In the genomic region with DNA sequence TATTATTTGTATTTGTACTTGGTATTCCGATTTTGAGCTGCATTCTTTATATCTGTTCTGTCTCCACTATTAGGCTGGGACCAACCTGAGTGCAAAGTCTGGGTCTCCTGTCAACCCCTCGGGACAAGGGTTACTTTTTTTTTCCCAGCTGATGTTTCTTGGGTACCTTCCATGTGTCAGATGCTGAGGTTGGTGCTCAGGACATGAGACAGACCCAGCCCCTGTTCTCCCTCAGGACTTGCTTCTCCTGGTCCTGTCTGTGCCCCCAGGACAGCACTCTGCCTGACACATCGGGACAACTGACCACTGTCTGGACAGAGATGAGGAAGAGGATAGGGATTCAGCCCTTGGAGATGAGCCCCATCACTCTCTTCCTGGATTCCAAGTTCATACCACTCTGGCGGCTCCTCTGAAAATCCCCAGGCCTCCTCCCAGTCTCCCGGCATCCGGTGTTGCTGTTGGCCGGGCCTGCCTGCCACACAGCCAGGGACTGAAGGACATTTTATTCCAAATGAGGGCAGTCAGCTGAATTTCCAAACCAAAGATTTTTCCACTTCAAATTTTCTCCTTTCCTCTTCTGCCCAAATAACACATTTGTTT, we compare ENCODE assay signal across 14 cellular contexts. TPM values are rescaled to one million over a fixed set of nuclear protein-coding genes. Genes with fewer than 3 reads are reported as not detected.
DNase-seq lines count a peak whose midpoint lies in the region; ATAC-seq and TF ChIP-seq lines count a peak whose summit lies in the region.
"Had no signal": no experiment of that assay in that cellular context is flagged by ENCODE, and none has a peak within 500 bp of the region (broad histone marks: within the 10 kb centered on the region; RNA-seq: fewer than 3 reads in every experiment).

No MANE protein-coding gene starts in this region.

- H3K27ac ChIP-seq in left ventricle myocardium inferior (replicated peaks) (peak overlapping the region; percentile 80), ovary (peak overlapping the region; percentile 43 to 79), urinary bladder (ENCODE audit: low read depth) (peak overlapping the region; percentile 14)

- no peaks in the 10 kb centered on the region for H3K27me3 Mint-ChIP-seq in chondrocyte (ENCODE audit: low read depth)
- H3K27me3 Mint-ChIP-seq in effector memory CD8-positive, alpha-beta T cell = peaks cover 71 to 89% of the 10 kb centered on the region in 2 donors

- peaks cover 65% of the 10 kb centered on the region for H3K4me1 Mint-ChIP-seq in chondrocyte (ENCODE audit: low read depth)
- no peaks in the 10 kb centered on the region for H3K4me1 Mint-ChIP-seq in effector memory CD8-positive, alpha-beta T cell (ENCODE audit: low read depth in 2 of 2)

- H3K4me1 ChIP-seq in left ventricle myocardium inferior (peaks cover 68% of the 10 kb centered on the region), ovary (ENCODE audit: insufficient read depth) (peaks cover 32% of the 10 kb centered on the region), urinary bladder (ENCODE audit: insufficient read depth) (no peaks in the 10 kb centered on the region)

- no peak for TF ChIP-seq EP300 in ovary (IDR thresholded peaks at IDR 0.05)

- H3K9me3 ChIP-seq in left ventricle myocardium inferior (replicated peaks) (no peaks in the 10 kb centered on the region), ovary (no peaks in the 10 kb centered on the region)

- intact Hi-C loops in left ventricle myocardium inferior (cut with micrococcal nuclease) (no loop called here), ovary (cut with DNase I) (no loop called here)

- WGBS in ovary, 3 donors = 23 to 31% (median 25%) methylated on average over 7 of the region's 7 CpGs
- WGBS in urinary bladder = 30% methylated on average over 7 of the region's 7 CpGs

- H3K36me3 ChIP-seq in left ventricle myocardium inferior (no peaks in the 10 kb centered on the region), ovary (no peaks in the 10 kb centered on the region), urinary bladder (ENCODE audit: insufficient read depth) (no peaks in the 10 kb centered on the region)

- peak overlapping the region; percentile 91 for H3K27ac Mint-ChIP-seq in chondrocyte (ENCODE audit: unreplicated experiment)
- no peak overlapping the region for H3K27ac Mint-ChIP-seq in effector memory CD8-positive, alpha-beta T cell
- H3K27ac Mint-ChIP-seq: activated naive CD8-positive, alpha-beta T cell; CD4-positive, alpha-beta T cell; progenitor cell of endocrine pancreas had no signal

- H3K36me3 Mint-ChIP-seq in chondrocyte (ENCODE audit: low read depth) = peaks cover 2% of the 10 kb centered on the region
- H3K36me3 Mint-ChIP-seq in effector memory CD8-positive, alpha-beta T cell (ENCODE audit: insufficient read depth) = no peaks in the 10 kb centered on the region

- H3K4me3 ChIP-seq in left ventricle myocardium inferior (no peak overlapping the region), ovary (no peak overlapping the region), urinary bladder (ENCODE audit: low read depth, low read length) (no peak overlapping the region)

- TF ChIP-seq POLR2A in ovary (IDR thresholded peaks at IDR 0.05) = no peak

- H3K27me3 ChIP-seq in left ventricle myocardium inferior (ENCODE audit: low read depth) (no peaks in the 10 kb centered on the region), ovary (no peaks in the 10 kb centered on the region)

- no peak overlapping the region for H3K4me3 Mint-ChIP-seq in chondrocyte (ENCODE audit: unreplicated experiment)
- H3K4me3 Mint-ChIP-seq in effector memory CD8-positive, alpha-beta T cell = no peak overlapping the region
- H3K4me3 Mint-ChIP-seq: activated naive CD8-positive, alpha-beta T cell; CD4-positive, alpha-beta T cell had no signal

- no peaks in the 10 kb centered on the region for H3K9me3 Mint-ChIP-seq in chondrocyte (ENCODE audit: low read depth)
- no peaks in the 10 kb centered on the region for H3K9me3 Mint-ChIP-seq in effector memory CD8-positive, alpha-beta T cell
- H3K9me3 Mint-ChIP-seq: CD4-positive, alpha-beta T cell had no signal

- DNase-seq in chondrocyte (ENCODE audit: low spot score) (no peak), left ventricle myocardium inferior (peak; percentile 71), ovary (peak; percentile 52 to 70 (median 66)), NOMO-1 treated with DMSO at 0.1 percent for 48 hours (lab: John Stamatoyannopoulos, UW; ENCODE audit: unreplicated experiment) (no peak)
- no peak for DNase-seq in effector memory CD8-positive, alpha-beta T cell
- DNase-seq: CD4-positive, alpha-beta T cell; cortex of kidney; mesendoderm; NCI-H1930 had no signal

- ATAC-seq in effector memory CD8-positive, alpha-beta T cell (replicated peaks) = no peak
- ATAC-seq in HG03432 (IDR thresholded peaks at IDR 0.05; ENCODE audit: unreplicated experiment) (no peak), HG03095 (IDR thresholded peaks at IDR 0.05; ENCODE audit: unreplicated experiment) (no peak)

- TF ChIP-seq CTCF in chondrocyte (IDR thresholded peaks at IDR 0.05) = no peak
- no peak for TF ChIP-seq CTCF in left ventricle myocardium inferior (IDR thresholded peaks at IDR 0.05; ENCODE audit: borderline replicate concordance)
- no peak for TF ChIP-seq CTCF in ovary (IDR thresholded peaks at IDR 0.05)

RNA-seq across cellular contexts. Expression of a gene that starts 55.6 kb away (rescaled TPM):
- total RNA-seq in chondrocyte = 0.47 to 0.92 TPM (median 0.85 TPM) in 3 replicates
- 11.2 TPM for total RNA-seq in left ventricle myocardium inferior
- 100 to 1,000 TPM; 110 to 158 (median 137) TPM for total RNA-seq in ovary
- 100 to 1,000 TPM; 116 to 175 TPM for polyA plus RNA-seq in ovary
- 68.4 TPM for total RNA-seq in urinary bladder
- 46.0 TPM for polyA plus RNA-seq in urinary bladder
- total RNA-seq: CD4-positive, alpha-beta T cell had no signal

Comparison
In these comparisons a context has a peak if more than half of its experiments do, and no peak if none do; other contexts are left out.
1. DNase-seq: peak in left ventricle myocardium inferior (single experiment) and ovary (5 of 5); none in chondrocyte (single experiment), effector memory CD8-positive, alpha-beta T cell (0 of 3) and NOMO-1 treated with DMSO at 0.1 percent for 48 hours (single experiment).
2. H3K27ac ChIP-seq: peak in every context shown above with its lines; median percentile 80 in left ventricle myocardium inferior; 61 in ovary; 14 in urinary bladder.